In the genomic region with DNA sequence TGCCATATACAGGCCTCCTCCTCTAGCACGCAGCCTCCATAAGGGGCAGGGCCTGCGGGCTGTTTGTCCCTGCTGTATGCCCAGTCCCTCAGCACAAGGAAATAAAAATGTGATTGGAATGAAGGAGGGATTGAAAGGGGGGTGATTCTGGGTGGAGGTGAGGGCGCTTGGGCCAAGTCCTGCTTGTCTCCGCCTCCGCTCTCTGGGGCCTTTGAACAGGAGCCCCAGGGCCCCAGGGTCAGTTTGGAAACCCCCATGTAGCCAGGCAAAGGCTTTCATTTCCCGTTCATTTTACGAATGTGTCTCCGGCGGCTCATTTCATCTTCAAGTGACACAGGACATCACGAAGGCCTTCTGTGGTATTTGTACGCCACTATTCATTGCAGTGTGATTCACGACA, we compare ENCODE assay signal across 27 cellular contexts. TPM values are rescaled to one million over a fixed set of nuclear protein-coding genes. Genes with fewer than 3 reads are reported as not detected.
DNase-seq lines count a peak whose midpoint lies in the region; ATAC-seq and TF ChIP-seq lines count a peak whose summit lies in the region.
"Had no signal": no experiment of that assay in that cellular context is flagged by ENCODE, and none has a peak within 500 bp of the region (broad histone marks: within the 10 kb centered on the region; RNA-seq: fewer than 3 reads in every experiment).

No MANE protein-coding gene starts in this region.

- no peaks in the 10 kb centered on the region for H3K4me1 ChIP-seq in adrenal gland (replicated peaks in 1 of 2)
- H3K4me1 ChIP-seq: Caco-2, parathyroid adenoma, thyroid gland had no signal

- no peak for TF ChIP-seq POLR2A in adrenal gland (IDR thresholded peaks at IDR 0.05)

- intact Hi-C loops in adrenal gland (cut with DNase I), result no loop called here

- H3K4me3 ChIP-seq in adrenal gland, result no peak overlapping the region
- H3K4me3 ChIP-seq: esophagus squamous epithelium, mucosa of descending colon, thyroid gland had no signal

- no peak for ATAC-seq in HG02678 (IDR thresholded peaks at IDR 0.05; ENCODE audit: unreplicated experiment)
- ATAC-seq: mucosa of descending colon had no signal

- TF ChIP-seq CTCF in adrenal gland (IDR thresholded peaks at IDR 0.05), result no peak

- no peaks in the 10 kb centered on the region for H3K9me3 ChIP-seq in adrenal gland (replicated peaks in 1 of 3)
- H3K9me3 ChIP-seq: Caco-2, esophagus squamous epithelium, mucosa of descending colon, thyroid gland had no signal

- 90 to 95% (median 95%) methylated on average over 12 of the region's 12 CpGs for WGBS in adrenal gland, 4 donors

- H3K27me3 ChIP-seq in adrenal gland, result no peaks in the 10 kb centered on the region
- H3K27me3 ChIP-seq: thyroid gland had no signal

- peak; percentile 33 for DNase-seq in activated CD8-positive, alpha-beta memory T cell treated with anti-CD3 and anti-CD28 coated beads, Interleukin-2, amount 50 U/mL, for 48 hours
- no peak for DNase-seq in activated CD8-positive, alpha-beta memory T cell treated with anti-CD3 and anti-CD28 coated beads for 24 hours
- DNase-seq in adrenal gland (peak in 4 of 7 donors; percentile 5 to 43 (median 8)), mesenteric fat pad (ENCODE audit: low spot score) (peak; percentile 59), COLO668 (lab: John Stamatoyannopoulos, UW; ENCODE audit: unreplicated experiment) (no peak), NCI-H146 treated with DMSO at 0.1 percent for 48 hours (lab: John Stamatoyannopoulos, UW; ENCODE audit: unreplicated experiment) (no peak), NCI-H2227 treated with DMSO at 0.1 percent for 48 hours (lab: John Stamatoyannopoulos, UW) (no peak)
- DNase-seq: activated CD4-positive, alpha-beta T cell treated with anti-CD3 and anti-CD28 coated beads, Interleukin-2, amount 10 ng/mL, durations not matched to agents 7 days and 5 days; activated naive CD4-positive, alpha-beta T cell treated with Interleukin-2 at 50 U/mL for 16 hours; activated T-cell treated with anti-CD3 and anti-CD28 coated beads for 4 hours; Caco-2; DMS79 treated with DMSO at 0.1 percent for 48 hours; esophagus squamous epithelium; mucosa of descending colon; NCI-H1092 treated with DMSO at 0.1 percent for 48 hours; NCI-H446 treated with DMSO at 0.1 percent for 48 hours; OCI-M1; stimulated activated CD4-positive, alpha-beta T cell treated with anti-CD3 and anti-CD28 coated beads, Interleukin-12 subunit alpha, Interleukin-12 subunit beta, amount 100 ng/mL, for 4 hours; stimulated activated CD4-positive, alpha-beta T cell treated with anti-CD3 and anti-CD28 coated beads, Interleukin-4, amount 100 ng/mL, for 4 hours; T-helper 9 cell; thyroid gland; WERI-Rb-1 had no signal

- no peak overlapping the region for H3K27ac ChIP-seq in adrenal gland
- H3K27ac ChIP-seq: esophagus squamous epithelium, parathyroid adenoma, thyroid gland, WERI-Rb-1 had no signal

- H3K36me3 ChIP-seq in adrenal gland (replicated peaks in 1 of 2), result no peaks in the 10 kb centered on the region
- H3K36me3 ChIP-seq: esophagus squamous epithelium, thyroid gland, WERI-Rb-1 had no signal

RNA-seq across cellular contexts. Expression of gene CACNA2D4, which starts 4.5 kb away (rescaled TPM):
- total RNA-seq in adrenal gland (1 to 10 TPM in 6 of 8 donors, under 1 TPM in 2; 0.54 to 9.1 (median 4.2) TPM), mesenteric fat pad (8.8 TPM)
- polyA plus RNA-seq in adrenal gland, result 1 to 10 TPM; 1.4 to 4.4 (median 3.1) TPM
- total RNA-seq: bronchial epithelial cell, frontal cortex had no signal
- polyA plus RNA-seq: neural cell had no signal

Comparison
In these comparisons a context has a peak if more than half of its experiments do, and no peak if none do; other contexts are left out.
1. DNase-seq: peak in activated CD8-positive, alpha-beta memory T cell treated with anti-CD3 and anti-CD28 coated beads, Interleukin-2, amount 50 U/mL, for 48 hours (single experiment), adrenal gland (4 of 7) and mesenteric fat pad (single experiment); none in activated CD8-positive, alpha-beta memory T cell treated with anti-CD3 and anti-CD28 coated beads for 24 hours (single experiment), COLO668 (single experiment), NCI-H146 treated with DMSO at 0.1 percent for 48 hours (single experiment) and NCI-H2227 treated with DMSO at 0.1 percent for 48 hours (single experiment).